In genomic region chr5:57231607-57232006, GRCh38 we compare ENCODE assay signal across 1 cellular context.
TF ChIP-seq lines count a peak whose summit lies in the region.

No MANE protein-coding gene starts in this region.

TF ChIP-seq in HepG2, 621 proteins besides CTCF, POLR2A, EP300 and RAD21:
- TF ChIP-seq MTA1 (CRISPR knock-in tag; IDR thresholded peaks at IDR 0.05; ENCODE audit: borderline replicate concordance) (no peak), ZNF256 (CRISPR knock-in tag; conservative IDR thresholded peaks at IDR 0.05) (no peak)
